15 cellular contexts compared by ENCODE assay signal in genomic region chr4:79757580-79757979, GRCh38.
"Had no signal": no experiment of that assay in that cellular context is flagged by ENCODE, and none has a peak within 500 bp of the region (broad histone marks: within the 10 kb centered on the region; RNA-seq: fewer than 3 reads in every experiment).

No MANE protein-coding gene starts in this region.

- H3K4me3 ChIP-seq: lower lobe of right lung, skin epidermis, tibial nerve, uterus had no signal

- H3K27ac ChIP-seq: lower lobe of right lung, skin epidermis, tibial nerve, uterus had no signal

- H3K9me3 ChIP-seq: lower lobe of right lung, tibial nerve, uterus had no signal

- H3K27me3 ChIP-seq: tibial nerve, uterus had no signal

- H3K36me3 ChIP-seq: lower lobe of right lung, tibial nerve, uterus had no signal

- ATAC-seq: activated CD8-positive, alpha-beta T cell treated with anti-CD3 and anti-CD28 coated beads, Interleukin-2, amount 10 ng/mL, durations not matched to agents 7 days and 5 days; left cardiac atrium; lower lobe of right lung; right cardiac atrium had no signal

- DNase-seq: activated CD4-positive, alpha-beta T cell treated with anti-CD3 and anti-CD28 coated beads, Interleukin-2, amount 10 ng/mL, durations not matched to agents 7 days and 5 days; activated CD8-positive, alpha-beta T cell treated with anti-CD3 and anti-CD28 coated beads, Interleukin-2, amount 10 ng/mL, durations not matched to agents 7 days and 5 days; activated naive CD4-positive, alpha-beta T cell treated with Interleukin-2 at 50 U/mL for 16 hours; activated T-cell treated with anti-CD3 and anti-CD28 coated beads, Interleukin-2, amount 50 U/mL, for 24 hours; cerebellar nuclear complex; cortex of kidney; left cardiac atrium; lower lobe of right lung; right cardiac atrium; stimulated activated CD4-positive, alpha-beta T cell treated with anti-CD3 and anti-CD28 coated beads, Interleukin-15, amount 100 ng/mL, for 24 hours; stimulated activated CD4-positive, alpha-beta T cell treated with anti-CD3 and anti-CD28 coated beads, Interleukin-2, amount 100 ng/mL, for 48 hours; T1000; uterus had no signal

- H3K4me1 ChIP-seq: lower lobe of right lung, tibial nerve, uterus had no signal
